Comparison of ENCODE assay signal across 8 cellular contexts in genomic region chr1:167937709-167938010, GRCh38. TPM values are rescaled to one million over a fixed set of nuclear protein-coding genes. Genes with fewer than 3 reads are reported as not detected.
DNase-seq lines count a peak whose midpoint lies in the region; ATAC-seq and TF ChIP-seq lines count a peak whose summit lies in the region.

No MANE protein-coding gene starts in this region.

- TF ChIP-seq POLR2A in gastrocnemius medialis (IDR thresholded peaks at IDR 0.05) = no peak

- ATAC-seq in gastrocnemius medialis = no peak
- ATAC-seq in HG03095 (IDR thresholded peaks at IDR 0.05; ENCODE audit: unreplicated experiment) = no peak

- peak overlapping the region; percentile 97 for H3K9ac ChIP-seq in GM23248

- H3K79me2 ChIP-seq in GM23248 (ENCODE audit: insufficient read depth) = peaks cover 90% of the 10 kb centered on the region

- H3K27ac ChIP-seq in GM23248 (peak overlapping the region; percentile 97), VCaP (peak overlapping the region; percentile 99), gastrocnemius medialis (peak overlapping the region; percentile 94 to 99 (median 98))

- H2AFZ ChIP-seq in GM23248 = peak overlapping the region; percentile 92

- WGBS in GM23248 (ENCODE audit: low coverage in 1 of 2, low lambda C conversion rate in 2 of 2, missing lambda C conversion rate in 2 of 2), 2 experiments = 1% methylated on average over 5 of the region's 5 CpGs

- H3K4me3 ChIP-seq in GM23248 (peak overlapping the region; percentile 94), fibroblast of villous mesenchyme (ENCODE audit: low read depth, low read length) (peak overlapping the region; percentile 78), gastrocnemius medialis (peak overlapping the region; percentile 76 to 94 (median 90))

- in situ Hi-C loops in GM23248 (cut with MboI) (no loop called here), gastrocnemius medialis (cut with MboI; ENCODE audit: low sequenced_read_pairs in 4 of 4) (loop anchor here in 2 of 4 donors (25.0 kb wide), 3 partner anchors 225 to 1550 kb away; partner anchors contain the start of genes ATP1B1 (in 1 of the 2), MPZL1 (in 1 of the 2) and SLC19A2 (in 1 of the 2))

- H3K9me3 ChIP-seq in GM23248 (ENCODE audit: low read depth) = no peaks in the 10 kb centered on the region
- H3K9me3 ChIP-seq in gastrocnemius medialis = no peaks in the 10 kb centered on the region

- intact Hi-C loops in gastrocnemius medialis (cut with DNase I; ENCODE audit: low total_unique reads) = loop anchor here (2.0 to 10.0 kb wide), 9 partner anchors 115 to 1550 kb away; partner anchors contain the start of genes CREG1, POU2F1 and SLC19A2

- peaks cover 8% of the 10 kb centered on the region; the same call in 1 of the 2 replicates for H4K20me1 ChIP-seq in GM23248 (ENCODE audit: insufficient read depth)

- TF ChIP-seq CTCF in VCaP (conservative IDR thresholded peaks at IDR 0.05) (no peak), fibroblast of villous mesenchyme (IDR thresholded peaks at IDR 0.05; ENCODE audit: insufficient read depth, low read depth, low read length) (no peak), gastrocnemius medialis (IDR thresholded peaks at IDR 0.05 in 4 of 5, conservative IDR thresholded peaks at IDR 0.05 in 1 of 5) (no peak)

- peaks cover 37% of the 10 kb centered on the region for H3F3A ChIP-seq in GM23248 (ENCODE audit: insufficient read depth)

- DNase-seq in GM23248 (no peak), fibroblast of villous mesenchyme (ENCODE audit: low read depth) (no peak), gastrocnemius medialis (no peak), NCI-H1436 (lab: John Stamatoyannopoulos, UW) (no peak), HK-2 (ENCODE audit: unreplicated experiment) (no peak), C1 segment of cervical spinal cord (lab: John Stamatoyannopoulos, UW) (no peak)

- H3K27me3 ChIP-seq in GM23248 (replicated peaks; ENCODE audit: insufficient read depth) = no peaks in the 10 kb centered on the region
- no peaks in the 10 kb centered on the region for H3K27me3 ChIP-seq in gastrocnemius medialis

- H3K36me3 ChIP-seq in GM23248 (ENCODE audit: low read depth) (no peaks in the 10 kb centered on the region), gastrocnemius medialis (no peaks in the 10 kb centered on the region)

- H3K9me2 ChIP-seq in GM23248 (ENCODE audit: insufficient read depth) = no peaks in the 10 kb centered on the region

- peaks cover 10% of the 10 kb centered on the region for H3K4me1 ChIP-seq in GM23248 (ENCODE audit: insufficient read depth)
- peaks cover 49 to 50% of the 10 kb centered on the region in 2 donors for H3K4me1 ChIP-seq in gastrocnemius medialis

- peak overlapping the region; percentile 94 for H3K4me2 ChIP-seq in GM23248 (ENCODE audit: unreplicated experiment)

RNA-seq across cellular contexts. Expression of gene MPC2, which starts 0.8 kb away (rescaled TPM):
- 65.5 and 93.8 TPM in 2 replicates for total RNA-seq in GM23248 (2014; rRNA removed; shearing (Covaris generic))
- polyA plus RNA-seq in GM23248 (2016; fragmentation: Nextera tagmentation; extraction: Ambion mirVana) = 188 TPM in 2 replicates
- total RNA-seq in fibroblast of villous mesenchyme (30.3 and 33.7 TPM in 2 replicates), gastrocnemius medialis (100 to 1,000 TPM in 2 of 4 donors, 10 to 100 TPM in 2; 88.2 to 140 (median 100.0) TPM)

RNA-seq across cellular contexts. Expression of gene DCAF6, which starts 1.2 kb away (rescaled TPM):
- 56.0 and 63.4 TPM in 2 replicates for total RNA-seq in GM23248 (2014; rRNA removed; shearing (Covaris generic))
- 94.1 and 99.6 TPM in 2 replicates for polyA plus RNA-seq in GM23248 (2016; fragmentation: Nextera tagmentation; extraction: Ambion mirVana)
- total RNA-seq in fibroblast of villous mesenchyme (58.0 and 73.4 TPM in 2 replicates), gastrocnemius medialis (100 to 1,000 TPM; 365 to 466 (median 389) TPM)

RNA-seq across cellular contexts. Expression of gene ADCY10, which starts 23.7 kb away (rescaled TPM):
- total RNA-seq in GM23248 (2014; rRNA removed; shearing (Covaris generic)) = 0.11 TPM in 1 of 2 replicates, not detected in the other
- polyA plus RNA-seq in GM23248 (2016; fragmentation: Nextera tagmentation; extraction: Ambion mirVana) = 0.11 TPM in 1 of 2 replicates, not detected in the other
- under 0.01 TPM in 1 of 2 replicates, not detected in the other for total RNA-seq in fibroblast of villous mesenchyme
- 1 to 10 TPM in 1 of 4 donors, under 1 TPM in 1, not detected in 2; 0.07 to 1.2 TPM for total RNA-seq in gastrocnemius medialis
